ENCODE assay signal across 1 cellular context in the genomic region with DNA sequence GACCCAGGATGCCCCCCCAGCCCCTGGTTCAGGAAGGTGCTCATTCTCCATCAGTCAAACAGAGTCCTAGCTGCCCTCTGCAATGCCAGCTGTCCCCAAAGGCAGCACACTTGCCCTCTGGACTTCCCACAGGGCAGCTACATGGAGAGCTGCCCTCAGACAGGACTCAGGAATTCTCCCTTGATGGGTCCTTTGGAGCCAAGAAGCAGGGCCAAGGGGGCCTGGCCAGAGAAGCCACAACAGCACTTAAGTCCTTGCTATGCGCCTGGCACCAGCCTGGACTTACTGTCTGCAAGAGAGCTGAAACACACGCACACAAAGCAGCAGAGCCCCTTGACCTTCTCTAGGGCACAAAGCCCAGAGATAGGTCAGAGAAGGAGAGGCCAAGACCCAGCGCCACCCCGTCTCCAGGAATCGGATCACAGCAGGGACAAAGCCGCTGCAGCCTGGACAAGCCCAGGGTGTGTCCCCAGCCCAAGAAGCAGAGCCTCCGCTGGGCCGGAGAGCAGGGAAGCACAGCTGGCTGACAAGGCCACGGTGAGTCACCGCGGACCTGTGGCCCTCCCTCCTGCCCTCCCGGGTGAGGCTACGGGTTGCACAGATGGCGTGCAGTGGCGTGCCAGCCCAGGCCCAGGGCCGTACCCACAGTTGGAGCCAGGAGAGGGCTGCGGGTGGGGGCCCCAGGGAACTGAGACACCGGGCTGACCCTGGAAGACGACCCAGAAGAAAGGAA.
TF ChIP-seq lines count a peak whose summit lies in the region.

No MANE protein-coding gene starts in this region.

TF ChIP-seq in HCT116, 20 proteins besides CTCF, POLR2A, EP300 and RAD21 (continued from another document):
- TF ChIP-seq, protein P1, sequence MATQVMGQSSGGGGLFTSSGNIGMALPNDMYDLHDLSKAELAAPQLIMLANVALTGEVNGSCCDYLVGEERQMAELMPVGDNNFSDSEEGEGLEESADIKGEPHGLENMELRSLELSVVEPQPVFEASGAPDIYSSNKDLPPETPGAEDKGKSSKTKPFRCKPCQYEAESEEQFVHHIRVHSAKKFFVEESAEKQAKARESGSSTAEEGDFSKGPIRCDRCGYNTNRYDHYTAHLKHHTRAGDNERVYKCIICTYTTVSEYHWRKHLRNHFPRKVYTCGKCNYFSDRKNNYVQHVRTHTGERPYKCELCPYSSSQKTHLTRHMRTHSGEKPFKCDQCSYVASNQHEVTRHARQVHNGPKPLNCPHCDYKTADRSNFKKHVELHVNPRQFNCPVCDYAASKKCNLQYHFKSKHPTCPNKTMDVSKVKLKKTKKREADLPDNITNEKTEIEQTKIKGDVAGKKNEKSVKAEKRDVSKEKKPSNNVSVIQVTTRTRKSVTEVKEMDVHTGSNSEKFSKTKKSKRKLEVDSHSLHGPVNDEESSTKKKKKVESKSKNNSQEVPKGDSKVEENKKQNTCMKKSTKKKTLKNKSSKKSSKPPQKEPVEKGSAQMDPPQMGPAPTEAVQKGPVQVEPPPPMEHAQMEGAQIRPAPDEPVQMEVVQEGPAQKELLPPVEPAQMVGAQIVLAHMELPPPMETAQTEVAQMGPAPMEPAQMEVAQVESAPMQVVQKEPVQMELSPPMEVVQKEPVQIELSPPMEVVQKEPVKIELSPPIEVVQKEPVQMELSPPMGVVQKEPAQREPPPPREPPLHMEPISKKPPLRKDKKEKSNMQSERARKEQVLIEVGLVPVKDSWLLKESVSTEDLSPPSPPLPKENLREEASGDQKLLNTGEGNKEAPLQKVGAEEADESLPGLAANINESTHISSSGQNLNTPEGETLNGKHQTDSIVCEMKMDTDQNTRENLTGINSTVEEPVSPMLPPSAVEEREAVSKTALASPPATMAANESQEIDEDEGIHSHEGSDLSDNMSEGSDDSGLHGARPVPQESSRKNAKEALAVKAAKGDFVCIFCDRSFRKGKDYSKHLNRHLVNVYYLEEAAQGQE (IDR thresholded peaks at IDR 0.05; ENCODE audit: low read depth) = no peak
- TF ChIP-seq JUND (IDR thresholded peaks at IDR 0.05) (peak; percentile 65), POLR2AphosphoS5 (IDR thresholded peaks at IDR 0.05; ENCODE audit: low read depth, low read length) (peak; percentile 54), EZH2 (IDR thresholded peaks at IDR 0.05) (no peak)
